In the genomic region with DNA sequence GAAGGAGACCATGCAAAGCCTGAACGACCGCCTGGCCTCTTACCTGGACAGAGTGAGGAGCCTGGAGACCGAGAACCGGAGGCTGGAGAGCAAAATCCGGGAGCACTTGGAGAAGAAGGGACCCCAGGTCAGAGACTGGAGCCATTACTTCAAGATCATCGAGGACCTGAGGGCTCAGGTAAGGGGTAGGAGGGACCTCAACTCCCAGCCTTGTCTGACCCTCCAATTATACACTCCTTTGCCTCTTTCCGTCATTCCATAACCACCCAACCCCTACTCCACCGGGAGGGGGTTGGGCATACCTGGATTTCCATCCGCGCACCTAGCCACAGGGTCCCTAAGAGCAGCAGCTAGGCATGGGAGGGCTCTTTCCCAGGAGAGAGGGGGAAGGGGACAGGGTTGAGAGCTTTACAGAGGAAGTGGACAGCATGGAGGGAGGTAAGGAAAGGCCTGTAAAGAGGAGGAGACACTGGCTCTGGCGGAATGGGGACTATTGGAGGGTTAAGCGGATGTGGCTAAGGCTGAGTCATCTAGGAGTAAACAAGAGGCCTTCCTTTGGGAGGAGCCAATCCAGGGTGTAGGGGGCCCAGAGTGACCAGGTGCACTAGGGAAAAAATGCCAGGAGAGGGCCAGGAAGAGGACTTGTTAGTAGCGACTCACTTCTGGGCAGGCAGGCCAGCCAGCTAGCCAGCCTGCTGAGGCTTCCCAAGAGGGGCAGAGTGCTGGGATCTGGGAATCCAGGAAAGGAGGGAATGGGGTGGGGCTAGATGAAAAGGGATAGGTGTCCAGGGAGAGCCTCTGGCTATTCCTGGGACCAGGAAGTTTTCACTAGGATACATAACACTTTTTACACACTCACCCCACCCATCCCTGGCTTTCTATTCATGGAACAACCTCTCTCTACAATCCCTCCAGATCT, we compare ENCODE assay signal across 8 cellular contexts. TPM values are rescaled to one million over a fixed set of nuclear protein-coding genes. Genes with fewer than 3 reads are reported as not detected.
A peak's percentile ranks its signal among the peaks of the same experiment; 100 is the strongest.
DNase-seq lines count a peak whose midpoint lies in the region; ATAC-seq, FAIRE-seq and TF ChIP-seq lines count a peak whose summit lies in the region.

No MANE protein-coding gene starts in this region.

- H2BK20ac ChIP-seq in H9 (ENCODE audit: low read depth, low read length, poor library complexity, severe bottlenecking) = no peak overlapping the region

- H2BK12ac ChIP-seq in H9 (ENCODE audit: insufficient read length, low read depth, low read length) = no peak overlapping the region

- no CpG with 5 or more reads among the region's 13 CpGs for WGBS in H9 (ENCODE audit: extremely low coverage, insufficient read length, low lambda C conversion rate)

- H4K5ac ChIP-seq in H9 (ENCODE audit: insufficient read length, low read depth, low read length) = no peak overlapping the region

- peak overlapping the region; percentile 33; the same call in 1 of the 2 replicates for H3K14ac ChIP-seq in H9 (ENCODE audit: insufficient read depth, low read length)

- H3K4me1 ChIP-seq in H9 (ENCODE audit: insufficient read depth, low read length) (peaks cover 19% of the 10 kb centered on the region), keratinocyte (ENCODE audit: control insufficient read depth, extremely low read depth, insufficient read depth, low read length) (peaks cover 26% of the 10 kb centered on the region), thoracic aorta (ENCODE audit: control insufficient read depth in 1 of 2, low read depth in 2 of 2) (peaks cover 3 to 11% of the 10 kb centered on the region in 2 donors)

- H3K56ac ChIP-seq in H9 (ENCODE audit: insufficient read length, low read depth, low read length) = no peak overlapping the region

- H3K36me3 ChIP-seq in keratinocyte (ENCODE audit: control insufficient read depth in 2 of 2, extremely low read depth in 1 of 2, insufficient read depth in 2 of 2, low read length in 2 of 2) (peaks cover 17 to 20% of the 10 kb centered on the region in 2 experiments), thoracic aorta (no peaks in the 10 kb centered on the region)

- H3K4me2 ChIP-seq in H9 (ENCODE audit: insufficient read depth, insufficient read length, low read length) (peak overlapping the region; percentile 84), keratinocyte (ENCODE audit: control insufficient read depth, extremely low read depth, insufficient read depth, low read depth, low read length) (peak overlapping the region; percentile 84)

- H2AK5ac ChIP-seq in H9 (ENCODE audit: insufficient read length, low read length) = no peak overlapping the region

- no peak overlapping the region for H2BK120ac ChIP-seq in H9 (ENCODE audit: low read depth, low read length, poor library complexity, severe bottlenecking)

- H3K27me3 ChIP-seq in H9 (ENCODE audit: insufficient read depth, low read length) = no peaks in the 10 kb centered on the region
- H3K27me3 ChIP-seq in keratinocyte (ENCODE audit: control insufficient read depth, extremely low read depth, insufficient read depth, low read length) = no peaks in the 10 kb centered on the region
- no peaks in the 10 kb centered on the region for H3K27me3 ChIP-seq in thoracic aorta (replicated peaks; ENCODE audit: insufficient read depth)

- H4K8ac ChIP-seq in H9 (replicated peaks; ENCODE audit: insufficient read length, low read depth, low read length) = no peak overlapping the region

- H2BK15ac ChIP-seq in H9 (ENCODE audit: low read depth, low read length) = no peak overlapping the region

- no peak overlapping the region for H3K4ac ChIP-seq in H9 (ENCODE audit: low read depth, low read length)

- TF ChIP-seq CTCF in H9 (conservative IDR thresholded peaks at IDR 0.05) = no peak
- TF ChIP-seq CTCF in brain (conservative IDR thresholded peaks at IDR 0.05) = no peak
- no peak for TF ChIP-seq CTCF in keratinocyte (optimal IDR thresholded peaks at IDR 0.05 in 1 of 3, IDR thresholded peaks at IDR 0.05 in 1 of 3, conservative IDR thresholded peaks at IDR 0.05 in 1 of 3; ENCODE audit: extremely low read depth in 1 of 3, insufficient read depth in 2 of 3, low read length in 3 of 3)
- TF ChIP-seq CTCF in thoracic aorta (IDR thresholded peaks at IDR 0.05) = no peak

- H3K4me1 Mint-ChIP-seq in H9 (peaks cover 51 to 62% of the 10 kb centered on the region in 2 experiments), brain (peaks cover 7% of the 10 kb centered on the region)

- H3K9me3 Mint-ChIP-seq in H9 (no peaks in the 10 kb centered on the region; a peak in 1 of 5 replicates), brain (no peaks in the 10 kb centered on the region)

- H3K79me1 ChIP-seq in H9 (ENCODE audit: insufficient read depth, low read depth, low read length, poor library complexity, severe bottlenecking) = peaks cover 4% of the 10 kb centered on the region

- H3K9me3 ChIP-seq in H9 (ENCODE audit: control insufficient read depth, low read depth, low read length) (no peaks in the 10 kb centered on the region), keratinocyte (ENCODE audit: control insufficient read depth, low read depth, low read length) (no peaks in the 10 kb centered on the region), thoracic aorta (no peaks in the 10 kb centered on the region)

- no peak overlapping the region for H3T11ph ChIP-seq in H9 (ENCODE audit: low read length)

- H3K79me2 ChIP-seq in H9 (ENCODE audit: insufficient read depth, low read length) = peaks cover 10% of the 10 kb centered on the region; the same call in 1 of the 2 replicates
- H3K79me2 ChIP-seq in keratinocyte (ENCODE audit: control insufficient read depth, insufficient read depth, low read length) = peaks cover 16% of the 10 kb centered on the region

- DNase-seq in H9 (peak; percentile 85), NCI-H2227 (lab: John Stamatoyannopoulos, UW; ENCODE audit: unreplicated experiment) (peak; percentile 26), keratinocyte (ENCODE audit: low read depth, low spot score) (peak; percentile 83), thoracic aorta (ENCODE audit: low spot score) (no peak), cerebellar cortex (ENCODE audit: low spot score) (no peak)

- ATAC-seq in thoracic aorta (ENCODE audit: insufficient number of reproducible peaks, low FRiP score, low read depth) (no peak), GM19397 (IDR thresholded peaks at IDR 0.05; ENCODE audit: unreplicated experiment) (no peak), GM19035 (IDR thresholded peaks at IDR 0.05; ENCODE audit: unreplicated experiment) (no peak)

- H3K27ac ChIP-seq in H9 (ENCODE audit: insufficient read length, low read depth, low read length) (peak overlapping the region; percentile 22), keratinocyte (ENCODE audit: control insufficient read depth, insufficient read depth, low read length) (peak overlapping the region; percentile 86), thoracic aorta (no peak overlapping the region)

- H3K4me3 Mint-ChIP-seq in H9 (peak overlapping the region; percentile 92 to 96), brain (peak overlapping the region in 4 of 5 experiments; percentile 73 to 89 (median 80))

- peak overlapping the region; percentile 6 for H2BK5ac ChIP-seq in H9 (ENCODE audit: insufficient read length, low read length)

- H3K27ac Mint-ChIP-seq in H9 = peak overlapping the region; percentile 96 to 99 (median 97)
- H3K27ac Mint-ChIP-seq in brain = peak overlapping the region in 2 of 5 experiments; percentile 39 to 93

- FAIRE-seq in keratinocyte (lab: Jason Lieb, UNC) = peak; percentile 58

- H4K20me1 ChIP-seq in H9 (ENCODE audit: control insufficient read depth, insufficient read depth, insufficient read length) (no peaks in the 10 kb centered on the region), keratinocyte (ENCODE audit: control insufficient read depth, extremely low read depth, insufficient read depth, low read length) (peaks cover 17% of the 10 kb centered on the region)

- no peak overlapping the region for H2AFZ ChIP-seq in H9 (ENCODE audit: low read length)
- peak overlapping the region; percentile 50 for H2AFZ ChIP-seq in keratinocyte (ENCODE audit: control insufficient read depth, low read length)

- H3K9me1 ChIP-seq in keratinocyte (ENCODE audit: control insufficient read depth, extremely low read depth, insufficient read depth, low read length) = no peaks in the 10 kb centered on the region

- H4K91ac ChIP-seq in H9 (ENCODE audit: insufficient read length, low read depth, low read length) = peak overlapping the region; percentile 71

- H3K23ac ChIP-seq in H9 (ENCODE audit: insufficient read length, low read depth, low read length) = no peak overlapping the region

- H3K23me2 ChIP-seq in H9 (ENCODE audit: insufficient read length, low read depth, low read length, poor library complexity, severe bottlenecking) = peaks cover 14% of the 10 kb centered on the region

- H3K9ac ChIP-seq in H9 (ENCODE audit: extremely low read depth, insufficient read length, low read length) = peak overlapping the region; percentile 80
- peak overlapping the region; percentile 89 for H3K9ac ChIP-seq in keratinocyte (ENCODE audit: control insufficient read depth, extremely low read depth, insufficient read depth, low read length)

- dilution Hi-C loops in keratinocyte (cut with MboI; ENCODE audit: extremely low pct_ligation_motif_present, low sequenced_read_pairs) = no loop called here

- H3K18ac ChIP-seq in H9 (ENCODE audit: insufficient read length, low read depth, low read length) = peak overlapping the region; percentile 5

- peaks cover 37 to 40% (median 37%) of the 10 kb centered on the region in 3 experiments; a peak in 6 of 7 replicates for H3K36me3 Mint-ChIP-seq in H9 (ENCODE audit: insufficient read depth in 1 of 3, low read depth in 3 of 3)
- H3K36me3 Mint-ChIP-seq in brain = no peaks in the 10 kb centered on the region

- H3K4me3 ChIP-seq in keratinocyte (ENCODE audit: control insufficient read depth in 2 of 3, extremely low read depth in 1 of 3, insufficient read depth in 2 of 3, low read depth in 1 of 3, low read length in 3 of 3) (peak overlapping the region; percentile 73 to 97 (median 91)), thoracic aorta (peak overlapping the region; percentile 74)

- H3K27me3 Mint-ChIP-seq in H9 (ENCODE audit: low read depth) = no peaks in the 10 kb centered on the region
- peaks cover 68% of the 10 kb centered on the region for H3K27me3 Mint-ChIP-seq in brain

RNA-seq across cellular contexts. Expression of gene KRT18, which starts 0.8 kb away (rescaled TPM):
- total RNA-seq in H9 (2021) (245 and 263 TPM in 2 replicates), thoracic aorta (10 to 100 TPM; 21.5 to 38.3 TPM)
- polyA plus RNA-seq in brain (ENCODE audit: insufficient read depth, low read depth, low replicate concordance) (252 TPM), keratinocyte (75.1 to 423 TPM (median 182 TPM) in 3 replicates)
- polyA plus RNA-seq in keratinocyte (2011; ENCODE audit: low read depth) = 53.0 TPM
- polyA plus RNA-seq in keratinocyte (2011; cell fraction: cytosol; rRNA removed) = 119 and 164 TPM in 2 replicates
- 90.3 and 92.6 TPM in 2 replicates for polyA plus RNA-seq in keratinocyte (2011; cell fraction: nucleus; rRNA removed)
- polyA plus RNA-seq in keratinocyte (2012; ENCODE audit: low replicate concordance) = 75.5 and 388 TPM in 2 replicates
- 62.1 to 507 TPM (median 158 TPM) in 3 replicates for polyA minus RNA-seq in keratinocyte
- 123 TPM for polyA minus RNA-seq in keratinocyte (2011; cell fraction: cytosol; rRNA and poly(A)+ RNA removed)
- polyA minus RNA-seq in keratinocyte (2011; cell fraction: nucleus; rRNA and poly(A)+ RNA removed) = 29.4 and 32.0 TPM in 2 replicates

RNA-seq across cellular contexts. Expression of gene KRT8, which starts 44.8 kb away (rescaled TPM):
- 244 and 247 TPM in 2 replicates for total RNA-seq in H9 (2021)
- 582 TPM for polyA plus RNA-seq in brain (ENCODE audit: insufficient read depth, low read depth, low replicate concordance)
- 151 to 286 TPM (median 160 TPM) in 3 replicates for polyA plus RNA-seq in keratinocyte
- 51.4 TPM for polyA plus RNA-seq in keratinocyte (2011; ENCODE audit: low read depth)
- polyA plus RNA-seq in keratinocyte (2011; cell fraction: cytosol; rRNA removed) = 114 and 155 TPM in 2 replicates
- 76.6 and 90.5 TPM in 2 replicates for polyA plus RNA-seq in keratinocyte (2011; cell fraction: nucleus; rRNA removed)
- 22.4 and 298 TPM in 2 replicates for polyA plus RNA-seq in keratinocyte (2012; ENCODE audit: low replicate concordance)
- polyA minus RNA-seq in keratinocyte = 144 to 245 TPM (median 179 TPM) in 3 replicates
- polyA minus RNA-seq in keratinocyte (2011; cell fraction: cytosol; rRNA and poly(A)+ RNA removed) = 273 TPM
- 68.3 and 75.2 TPM in 2 replicates for polyA minus RNA-seq in keratinocyte (2011; cell fraction: nucleus; rRNA and poly(A)+ RNA removed)
- total RNA-seq in thoracic aorta = 100 to 1,000 TPM; 130 to 175 TPM

RNA-seq across cellular contexts. Expression of gene EIF4B, which starts 56.6 kb away (rescaled TPM):
- 713 and 723 TPM in 2 replicates for total RNA-seq in H9 (2021)
- polyA plus RNA-seq in brain (ENCODE audit: insufficient read depth, low read depth, low replicate concordance) = 216 TPM
- 323 to 422 TPM (median 378 TPM) in 3 replicates for polyA plus RNA-seq in keratinocyte
- 491 TPM for polyA plus RNA-seq in keratinocyte (2011; ENCODE audit: low read depth)
- polyA plus RNA-seq in keratinocyte (2011; cell fraction: cytosol; rRNA removed) = 436 and 450 TPM in 2 replicates
- 235 and 262 TPM in 2 replicates for polyA plus RNA-seq in keratinocyte (2011; cell fraction: nucleus; rRNA removed)
- polyA plus RNA-seq in keratinocyte (2012; ENCODE audit: low replicate concordance) = 323 and 351 TPM in 2 replicates
- 427 to 700 TPM (median 612 TPM) in 3 replicates for polyA minus RNA-seq in keratinocyte
- 447 TPM for polyA minus RNA-seq in keratinocyte (2011; cell fraction: cytosol; rRNA and poly(A)+ RNA removed)
- polyA minus RNA-seq in keratinocyte (2011; cell fraction: nucleus; rRNA and poly(A)+ RNA removed) = 142 and 249 TPM in 2 replicates
- 100 to 1,000 TPM; 279 to 338 TPM for total RNA-seq in thoracic aorta

Comparison
In these comparisons a context has a peak if more than half of its experiments do, and no peak if none do; other contexts are left out.
1. DNase-seq: peak in H9 (single experiment), NCI-H2227 (single experiment) and keratinocyte (single experiment); none in thoracic aorta (single experiment) and cerebellar cortex (single experiment).
2. H3K27ac ChIP-seq: peak in H9 (single experiment) and keratinocyte (single experiment); none in thoracic aorta (0 of 2).